ENCODE assay signal across 8 cellular contexts in the genomic region with DNA sequence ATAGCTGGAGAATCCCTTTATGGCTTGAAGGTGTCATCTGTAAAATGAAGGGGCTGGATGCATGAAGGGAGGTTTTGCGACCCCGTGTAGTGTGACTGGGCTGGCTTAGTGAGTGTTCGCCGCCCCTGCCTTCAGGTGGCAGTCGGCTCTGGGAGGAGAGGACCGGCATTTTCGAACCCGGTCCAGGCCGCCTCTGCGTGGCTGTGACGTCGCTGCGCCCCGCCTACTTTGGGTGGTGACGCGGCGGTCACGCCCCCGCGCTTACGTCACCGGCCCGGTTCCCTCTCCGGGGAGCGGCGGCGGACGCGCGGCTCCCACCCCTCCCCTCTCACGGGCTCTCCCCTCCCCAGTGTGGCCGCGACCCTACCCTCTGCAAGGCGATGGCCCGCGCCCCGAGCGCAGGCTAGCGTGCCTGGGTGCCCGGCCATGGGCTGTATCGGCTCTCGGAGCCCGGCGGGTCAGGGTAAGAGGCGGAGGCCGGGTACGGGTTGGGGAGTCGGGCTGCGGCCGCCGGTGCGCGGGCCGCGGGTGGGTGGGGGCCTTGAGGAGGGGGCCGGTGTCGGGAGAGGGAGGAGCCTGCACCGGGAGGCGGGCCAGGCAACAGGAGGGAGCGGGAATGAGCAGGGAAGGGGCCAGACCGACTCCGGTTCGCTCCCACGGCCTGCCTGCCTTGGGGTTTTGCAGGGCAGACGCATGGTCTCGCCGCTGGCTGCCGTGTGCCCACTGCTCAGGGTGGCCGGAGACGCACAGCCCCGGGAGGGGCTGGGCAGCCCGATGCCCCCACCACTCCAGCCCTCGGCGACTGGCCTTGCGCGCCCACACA. TPM values are rescaled to one million over a fixed set of nuclear protein-coding genes. Genes with fewer than 3 reads are reported as not detected.
A peak's percentile ranks its signal among the peaks of the same experiment; 100 is the strongest.
DNase-seq lines count a peak whose midpoint lies in the region; ATAC-seq, FAIRE-seq and TF ChIP-seq lines count a peak whose summit lies in the region.

No MANE protein-coding gene starts in this region.

- peaks cover 52% of the 10 kb centered on the region; the same call in 2 of the 3 replicates for H3K4me1 ChIP-seq in A549

- peak; percentile 50 to 82 for DNase-seq in A549 (ENCODE audit: low read depth in 1 of 2, low spot score in 1 of 2)
- DNase-seq in NCI-H748 treated with DMSO at 0.1 percent for 48 hours (lab: John Stamatoyannopoulos, UW): peak; percentile 41
- DNase-seq in activated CD8-positive, alpha-beta memory T cell treated with anti-CD3 and anti-CD28 coated beads for 1 hour (ENCODE audit: extremely low read depth in 1 of 2, low read depth in 1 of 2): peak; percentile 63 to 89
- peak; percentile 84 for DNase-seq in effector CD4-positive, alpha-beta T cell
- peak; percentile 88 for DNase-seq in medulla oblongata (ENCODE audit: extremely low spot score)
- peak; percentile 69 to 85 (median 82) for DNase-seq in stimulated activated CD4-positive, alpha-beta T cell treated with anti-CD3 and anti-CD28 coated beads, TNF-alpha, amount 100 ng/mL, for 48 hours (ENCODE audit: low read depth in 3 of 3)

- H3K4me2 ChIP-seq in A549: peak overlapping the region; percentile 96

- no peak for TF ChIP-seq EP300 in A549 (IDR thresholded peaks at IDR 0.05)

- peak overlapping the region; percentile 94 to 97 for H3K27ac ChIP-seq in A549

- H3K4me3 ChIP-seq in A549: peak overlapping the region; percentile 91

- CTCF ChIA-PET in A549 (lab: Yijun Ruan, JAX): interaction anchor here (0.7 to 0.9 kb wide), 2 partner anchors 10 to 26 kb away, joined by 3 read pairs; partner anchors contain the start of genes CLCN2 and POLR2H

- no peak for FAIRE-seq in A549 (lab: Jason Lieb, UNC)

- no peaks in the 10 kb centered on the region for H3K9me3 ChIP-seq in A549

- ATAC-seq in A549: peak; percentile 58 to 73
- ATAC-seq in GM18867 (IDR thresholded peaks at IDR 0.05; ENCODE audit: unreplicated experiment): peak; percentile 77
- peak; percentile 71 for ATAC-seq in HG03196 (IDR thresholded peaks at IDR 0.05; ENCODE audit: unreplicated experiment)

- peak; percentile 24; the same call in 1 of the 2 replicates for TF ChIP-seq POLR2A in A549 (IDR thresholded peaks at IDR 0.05; ENCODE audit: low read length)

- TF ChIP-seq RAD21 in A549 (conservative IDR thresholded peaks at IDR 0.05 in 1 of 2, IDR thresholded peaks at IDR 0.05 in 1 of 2): no peak

- POLR2A ChIA-PET in A549 (lab: Yijun Ruan, JAX): no interaction called here

- WGBS in A549 (ENCODE audit: missing lambda C conversion rate): 9% methylated on average over 16 of the region's 76 CpGs

- no peak for TF ChIP-seq CTCF in A549 (IDR thresholded peaks at IDR 0.05)

TF ChIP-seq in A549, 52 proteins besides CTCF, POLR2A, EP300 and RAD21 (continues in another document):
- TF ChIP-seq HOXB13 (CRISPR knock-in tag; IDR thresholded peaks at IDR 0.05; ENCODE audit: low read depth) (no peak), PBX3 (IDR thresholded peaks at IDR 0.05) (peak; percentile 84), ZC3H11A (IDR thresholded peaks at IDR 0.05) (no peak), POLR2AphosphoS2 (conservative IDR thresholded peaks at IDR 0.05; ENCODE audit: low read length) (peak; percentile 94), HEYL (CRISPR knock-in tag; IDR thresholded peaks at IDR 0.05) (no peak), MAX (IDR thresholded peaks at IDR 0.05) (peak; percentile 20), JUNB (IDR thresholded peaks at IDR 0.05) (no peak), CEBPB (IDR thresholded peaks at IDR 0.05) (no peak), SREBF2 (IDR thresholded peaks at IDR 0.05) (no peak), CBX2 (IDR thresholded peaks at IDR 0.05; ENCODE audit: borderline replicate concordance, low read depth) (no peak), NR3C1 (IDR thresholded peaks at IDR 0.05) (no peak), NPAS2 (CRISPR knock-in tag; IDR thresholded peaks at IDR 0.05; ENCODE audit: borderline replicate concordance) (no peak), RNF2 (IDR thresholded peaks at IDR 0.05; ENCODE audit: borderline replicate concordance, low read depth) (no peak), TP53 (CRISPR knock-in tag; IDR thresholded peaks at IDR 0.05) (no peak), MAFK (IDR thresholded peaks at IDR 0.05; ENCODE audit: partially characterized antibody) (no peak)
- TF ChIP-seq, protein P1, sequence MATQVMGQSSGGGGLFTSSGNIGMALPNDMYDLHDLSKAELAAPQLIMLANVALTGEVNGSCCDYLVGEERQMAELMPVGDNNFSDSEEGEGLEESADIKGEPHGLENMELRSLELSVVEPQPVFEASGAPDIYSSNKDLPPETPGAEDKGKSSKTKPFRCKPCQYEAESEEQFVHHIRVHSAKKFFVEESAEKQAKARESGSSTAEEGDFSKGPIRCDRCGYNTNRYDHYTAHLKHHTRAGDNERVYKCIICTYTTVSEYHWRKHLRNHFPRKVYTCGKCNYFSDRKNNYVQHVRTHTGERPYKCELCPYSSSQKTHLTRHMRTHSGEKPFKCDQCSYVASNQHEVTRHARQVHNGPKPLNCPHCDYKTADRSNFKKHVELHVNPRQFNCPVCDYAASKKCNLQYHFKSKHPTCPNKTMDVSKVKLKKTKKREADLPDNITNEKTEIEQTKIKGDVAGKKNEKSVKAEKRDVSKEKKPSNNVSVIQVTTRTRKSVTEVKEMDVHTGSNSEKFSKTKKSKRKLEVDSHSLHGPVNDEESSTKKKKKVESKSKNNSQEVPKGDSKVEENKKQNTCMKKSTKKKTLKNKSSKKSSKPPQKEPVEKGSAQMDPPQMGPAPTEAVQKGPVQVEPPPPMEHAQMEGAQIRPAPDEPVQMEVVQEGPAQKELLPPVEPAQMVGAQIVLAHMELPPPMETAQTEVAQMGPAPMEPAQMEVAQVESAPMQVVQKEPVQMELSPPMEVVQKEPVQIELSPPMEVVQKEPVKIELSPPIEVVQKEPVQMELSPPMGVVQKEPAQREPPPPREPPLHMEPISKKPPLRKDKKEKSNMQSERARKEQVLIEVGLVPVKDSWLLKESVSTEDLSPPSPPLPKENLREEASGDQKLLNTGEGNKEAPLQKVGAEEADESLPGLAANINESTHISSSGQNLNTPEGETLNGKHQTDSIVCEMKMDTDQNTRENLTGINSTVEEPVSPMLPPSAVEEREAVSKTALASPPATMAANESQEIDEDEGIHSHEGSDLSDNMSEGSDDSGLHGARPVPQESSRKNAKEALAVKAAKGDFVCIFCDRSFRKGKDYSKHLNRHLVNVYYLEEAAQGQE (IDR thresholded peaks at IDR 0.05): no peak
- TF ChIP-seq, protein P2, sequence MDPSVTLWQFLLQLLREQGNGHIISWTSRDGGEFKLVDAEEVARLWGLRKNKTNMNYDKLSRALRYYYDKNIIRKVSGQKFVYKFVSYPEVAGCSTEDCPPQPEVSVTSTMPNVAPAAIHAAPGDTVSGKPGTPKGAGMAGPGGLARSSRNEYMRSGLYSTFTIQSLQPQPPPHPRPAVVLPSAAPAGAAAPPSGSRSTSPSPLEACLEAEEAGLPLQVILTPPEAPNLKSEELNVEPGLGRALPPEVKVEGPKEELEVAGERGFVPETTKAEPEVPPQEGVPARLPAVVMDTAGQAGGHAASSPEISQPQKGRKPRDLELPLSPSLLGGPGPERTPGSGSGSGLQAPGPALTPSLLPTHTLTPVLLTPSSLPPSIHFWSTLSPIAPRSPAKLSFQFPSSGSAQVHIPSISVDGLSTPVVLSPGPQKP (IDR thresholded peaks at IDR 0.05; ENCODE audit: low read depth, low read length): no peak

RNA-seq across cellular contexts. Expression of gene FAM131A, which starts 1.5 kb away (rescaled TPM):
- polyA plus RNA-seq in A549 (2011; rRNA removed): 5.2 and 5.7 TPM in 2 replicates
- 10.1 and 10.2 TPM in 2 replicates for polyA plus RNA-seq in A549 (2012; cell fraction: cytosol; rRNA removed)
- polyA plus RNA-seq in A549 (2012; cell fraction: nucleus; rRNA removed): 11.2 and 16.5 TPM in 2 replicates
- polyA plus RNA-seq in A549 (2017; fragmentation: RNase III; extraction: RNeasy Plus Mini Kit Qiagen cat#74134 plus additional on column Dnase treatment): 5.4 to 6.1 TPM (median 6.0 TPM) in 3 replicates
- polyA minus RNA-seq in A549 (2011; rRNA and poly(A)+ RNA removed): 6.0 and 7.8 TPM in 2 replicates

RNA-seq across cellular contexts. Expression of gene EIF4G1, which starts 21.5 kb away (rescaled TPM):
- polyA plus RNA-seq in A549 (2011; rRNA removed): 152 and 185 TPM in 2 replicates
- 187 and 200 TPM in 2 replicates for polyA plus RNA-seq in A549 (2012; cell fraction: cytosol; rRNA removed)
- polyA plus RNA-seq in A549 (2012; cell fraction: nucleus; rRNA removed): 476 and 597 TPM in 2 replicates
- polyA plus RNA-seq in A549 (2017; fragmentation: RNase III; extraction: RNeasy Plus Mini Kit Qiagen cat#74134 plus additional on column Dnase treatment): 248 to 261 TPM (median 254 TPM) in 3 replicates
- polyA minus RNA-seq in A549 (2011; rRNA and poly(A)+ RNA removed): 216 and 231 TPM in 2 replicates

RNA-seq across cellular contexts. Expression of gene CLCN2, which starts 25.5 kb away (rescaled TPM):
- 2.2 and 2.7 TPM in 2 replicates for polyA plus RNA-seq in A549 (2011; rRNA removed)
- polyA plus RNA-seq in A549 (2012; cell fraction: cytosol; rRNA removed): 6.2 and 7.9 TPM in 2 replicates
- 28.7 and 33.9 TPM in 2 replicates for polyA plus RNA-seq in A549 (2012; cell fraction: nucleus; rRNA removed)
- 4.4 to 5.4 TPM (median 4.9 TPM) in 3 replicates for polyA plus RNA-seq in A549 (2017; fragmentation: RNase III; extraction: RNeasy Plus Mini Kit Qiagen cat#74134 plus additional on column Dnase treatment)
- 6.0 and 9.3 TPM in 2 replicates for polyA minus RNA-seq in A549 (2011; rRNA and poly(A)+ RNA removed)

RNA-seq across cellular contexts. Expression of gene POLR2H, which starts 25.6 kb away (rescaled TPM):
- 112 and 127 TPM in 2 replicates for polyA plus RNA-seq in A549 (2011; rRNA removed)
- polyA plus RNA-seq in A549 (2012; cell fraction: cytosol; rRNA removed): 105 and 149 TPM in 2 replicates
- 99.6 and 204 TPM in 2 replicates for polyA plus RNA-seq in A549 (2012; cell fraction: nucleus; rRNA removed)
- polyA plus RNA-seq in A549 (2017; fragmentation: RNase III; extraction: RNeasy Plus Mini Kit Qiagen cat#74134 plus additional on column Dnase treatment): 98.9 to 104 TPM (median 103 TPM) in 3 replicates
- polyA minus RNA-seq in A549 (2011; rRNA and poly(A)+ RNA removed): 46.1 and 47.9 TPM in 2 replicates

RNA-seq across cellular contexts. Expression of gene PSMD2, which starts 36.8 kb away (rescaled TPM):
- polyA plus RNA-seq in A549 (2011; rRNA removed): 267 and 304 TPM in 2 replicates
- 255 and 344 TPM in 2 replicates for polyA plus RNA-seq in A549 (2012; cell fraction: cytosol; rRNA removed)
- polyA plus RNA-seq in A549 (2012; cell fraction: nucleus; rRNA removed): 344 and 368 TPM in 2 replicates
- 503 to 541 TPM (median 522 TPM) in 3 replicates for polyA plus RNA-seq in A549 (2017; fragmentation: RNase III; extraction: RNeasy Plus Mini Kit Qiagen cat#74134 plus additional on column Dnase treatment)
- 594 and 615 TPM in 2 replicates for polyA minus RNA-seq in A549 (2011; rRNA and poly(A)+ RNA removed)

Comparison
In these comparisons a context has a peak if more than half of its experiments do, and no peak if none do; other contexts are left out.
1. Peak in every context shown above with its lines: DNase-seq, ATAC-seq, H3K4me3 ChIP-seq and H3K27ac ChIP-seq.